Comparison of ENCODE assay signal across 27 cellular contexts in genomic region chr16:3674513-3675295, GRCh38. TPM values are rescaled to one million over a fixed set of nuclear protein-coding genes. Genes with fewer than 3 reads are reported as not detected.
A peak's percentile ranks its signal among the peaks of the same experiment; 100 is the strongest.
DNase-seq lines count a peak whose midpoint lies in the region; ATAC-seq, FAIRE-seq and TF ChIP-seq lines count a peak whose summit lies in the region.
"Had no signal": no experiment of that assay in that cellular context is flagged by ENCODE, and none has a peak within 500 bp of the region (broad histone marks: within the 10 kb centered on the region; RNA-seq: fewer than 3 reads in every experiment).

No MANE protein-coding gene starts in this region.

- peak; percentile 49 for FAIRE-seq in K562 (lab: Jason Lieb, UNC)
- FAIRE-seq: frontal cortex had no signal

- H3K4me1 Mint-ChIP-seq in neural crest cell: peaks cover 4% of the 10 kb centered on the region
- H3K4me1 Mint-ChIP-seq: nephron had no signal

- H3K4me3 Mint-ChIP-seq in neural crest cell: no peak overlapping the region
- H3K4me3 Mint-ChIP-seq: activated CD4-positive, alpha-beta T cell treated with anti-CD3 and anti-CD28 coated beads, Interleukin-2, amount 10 ng/mL, durations not matched to agents 7 days and 5 days; activated T-cell treated with anti-CD3 and anti-CD28 coated beads, Interleukin-2, amount 50 U/mL, for 4 hours; nephron; stimulated activated naive CD8-positive, alpha-beta T cell treated with anti-CD3 and anti-CD28 coated beads, Interleukin-15, Interleukin-2, amounts not matched to agents 100 ng/mL and 50 ng/mL, for 24 hours; T-cell had no signal

- TF ChIP-seq CTCF in DND-41 (IDR thresholded peaks at IDR 0.05; ENCODE audit: borderline replicate concordance, extremely low read depth, low read length, poor library complexity, severe bottlenecking) (peak; percentile 27), K562 (IDR thresholded peaks at IDR 0.05 in 2 of 3, conservative IDR thresholded peaks at IDR 0.05 in 1 of 3; ENCODE audit: insufficient read depth in 2 of 3, low read depth in 1 of 3, low read length in 3 of 3) (no peak), neural crest cell (conservative IDR thresholded peaks at IDR 0.05) (no peak), foreskin fibroblast (IDR thresholded peaks at IDR 0.05; ENCODE audit: low read depth, low read length) (no peak), tibial artery (IDR thresholded peaks at IDR 0.05) (no peak)

- no peak for TF ChIP-seq RAD21 in K562 (CRISPR knock-in tag; conservative IDR thresholded peaks at IDR 0.05 in 1 of 2, IDR thresholded peaks at IDR 0.05 in 1 of 2)

- TF ChIP-seq EP300 in K562 (IDR thresholded peaks at IDR 0.05; ENCODE audit: low read length): no peak

- 93% methylated on average over 30 of the region's 34 CpGs for WGBS in K562 (ENCODE audit: insufficient coverage, low coverage, missing lambda C conversion rate)

- H3K27ac ChIP-seq in DND-41 (ENCODE audit: low read length) (no peak overlapping the region), K562 (ENCODE audit: extremely low read depth, low read depth, low read length) (no peak overlapping the region), tibial artery (no peak overlapping the region)
- H3K27ac ChIP-seq: BLaER1 treated with 17β-estradiol and CSF1 and Interleukin-3, amounts not matched to agents 10 nM and 100 nM; dorsolateral prefrontal cortex; lower lobe of right lung; SJSA1; thoracic aorta had no signal

- no peaks in the 10 kb centered on the region for H3K9me3 Mint-ChIP-seq in neural crest cell
- H3K9me3 Mint-ChIP-seq: activated CD4-positive, alpha-beta T cell treated with anti-CD3 and anti-CD28 coated beads, Interleukin-2, amount 10 ng/mL, durations not matched to agents 7 days and 5 days; activated T-cell treated with anti-CD3 and anti-CD28 coated beads, Interleukin-2, amount 50 U/mL, for 4 hours; nephron; stimulated activated naive CD8-positive, alpha-beta T cell treated with anti-CD3 and anti-CD28 coated beads, Interleukin-15, Interleukin-2, amounts not matched to agents 100 ng/mL and 50 ng/mL, for 24 hours; T-cell had no signal

- H3K36me3 Mint-ChIP-seq in neural crest cell (ENCODE audit: low read depth): peaks cover 7% of the 10 kb centered on the region

- H3K79me2 ChIP-seq in DND-41 (ENCODE audit: insufficient read depth, low read length) (no peaks in the 10 kb centered on the region), K562 (ENCODE audit: control insufficient read depth, insufficient read depth, low read length) (no peaks in the 10 kb centered on the region)

- no peaks in the 10 kb centered on the region for H3K4me1 ChIP-seq in DND-41 (ENCODE audit: insufficient read depth, low read length)
- peaks cover 0 to 6% of the 10 kb centered on the region in 2 experiments; a peak in 1 of 5 replicates for H3K4me1 ChIP-seq in K562 (replicated peaks in 1 of 2; ENCODE audit: control insufficient read depth in 2 of 2, insufficient read depth in 2 of 2, low read length in 2 of 2)
- H3K4me1 ChIP-seq in tibial artery: no peaks in the 10 kb centered on the region
- H3K4me1 ChIP-seq: lower lobe of right lung, SJSA1 had no signal

- H3K27me3 ChIP-seq in DND-41 (ENCODE audit: insufficient read depth, low read length, poor library complexity): no peaks in the 10 kb centered on the region
- no peaks in the 10 kb centered on the region for H3K27me3 ChIP-seq in K562 (ENCODE audit: control insufficient read depth in 2 of 2, insufficient read depth in 2 of 2, low read length in 2 of 2)
- H3K27me3 ChIP-seq in tibial artery: no peaks in the 10 kb centered on the region
- H3K27me3 ChIP-seq: BLaER1 treated with 17β-estradiol and CSF1 and Interleukin-3, amounts not matched to agents 10 nM and 100 nM; dorsolateral prefrontal cortex; SJSA1 had no signal

- 0 out of 3 replicates have a peak, but pooled peaks have one; percentile 14 for ATAC-seq in DND-41 (ENCODE audit: insufficient read depth, low read depth)
- peak; percentile 54 for ATAC-seq in K562
- ATAC-seq in GM18517 (IDR thresholded peaks at IDR 0.05; ENCODE audit: unreplicated experiment): no peak
- ATAC-seq: activated T-cell treated with anti-CD3 and anti-CD28 coated beads, Interleukin-2, amount 50 U/mL, for 4 hours; lower lobe of right lung; mucosa of descending colon; T-cell had no signal

- H3K9me3 ChIP-seq in DND-41 (ENCODE audit: insufficient read depth, low read length, severe bottlenecking) (no peaks in the 10 kb centered on the region), K562 (replicated peaks; ENCODE audit: control insufficient read depth, insufficient read depth, low read depth, low read length) (no peaks in the 10 kb centered on the region), tibial artery (no peaks in the 10 kb centered on the region)
- H3K9me3 ChIP-seq: BLaER1 treated with 17β-estradiol and CSF1 and Interleukin-3, amounts not matched to agents 10 nM and 100 nM; lower lobe of right lung; mucosa of descending colon; SJSA1; thoracic aorta had no signal

- H3K27ac Mint-ChIP-seq in neural crest cell (ENCODE audit: unreplicated experiment): peak overlapping the region; percentile 92
- H3K27ac Mint-ChIP-seq: activated CD4-positive, alpha-beta T cell treated with anti-CD3 and anti-CD28 coated beads, Interleukin-2, amount 10 ng/mL, durations not matched to agents 7 days and 5 days; nephron; stimulated activated naive CD8-positive, alpha-beta T cell treated with anti-CD3 and anti-CD28 coated beads, Interleukin-15, Interleukin-2, amounts not matched to agents 100 ng/mL and 50 ng/mL, for 24 hours; T-cell had no signal

- POLR2A ChIA-PET in K562 (lab: Yijun Ruan, JAX): interaction anchor here (0.6 to 1.0 kb wide), 2 partner anchors 30 to 939 kb away, joined by 3 to 4 read pairs; no protein-coding TSS in a partner anchor

- no peak for TF ChIP-seq POLR2A in K562 (conservative IDR thresholded peaks at IDR 0.05)

- DNase-seq in D341Med (ENCODE audit: low spot score) (peak; percentile 34), DND-41 (no peak), K562 (ENCODE audit: extremely low read depth in 1 of 4, low spot score in 3 of 4) (no peak), neural crest cell (ENCODE audit: low read depth, low spot score) (no peak), foreskin fibroblast (no peak), tibial artery (no peak)
- DNase-seq: activated CD4-positive, alpha-beta T cell treated with anti-CD3 and anti-CD28 coated beads, Interleukin-2, amount 10 ng/mL, durations not matched to agents 7 days and 5 days; activated gamma-delta T cell treated with Interleukin-2 at 50 U/mL for 16 hours; activated T-cell treated with anti-CD3 and anti-CD28 coated beads, Interleukin-2, amount 50 U/mL, for 4 hours; amygdala; DMS53; dorsolateral prefrontal cortex; GDM1; lower lobe of right lung; NCI-H1092 treated with DMSO at 0.1 percent for 48 hours; NCI-H187; NCI-H446 treated with DMSO at 0.1 percent for 48 hours; stimulated activated CD4-positive, alpha-beta T cell treated with anti-CD3 and anti-CD28 coated beads, Interleukin-1b, Interleukin-23, amount 100 ng/mL, for 48 hours; T-cell had no signal

- CTCF ChIA-PET in K562 (lab: Yijun Ruan, JAX; ENCODE audit: low intra/inter-chr PET ratio): no interaction called here

- H3K9ac ChIP-seq in DND-41 (ENCODE audit: low read depth, low read length) (no peak overlapping the region), K562 (ENCODE audit: insufficient read depth in 1 of 2, low read depth in 2 of 2, low read length in 2 of 2) (no peak overlapping the region; a peak in 1 of 4 replicates)
- H3K9ac ChIP-seq: BLaER1 treated with 17β-estradiol and CSF1 and Interleukin-3, amounts not matched to agents 10 nM and 100 nM had no signal

- H3K27me3 Mint-ChIP-seq in neural crest cell (ENCODE audit: low read depth): no peaks in the 10 kb centered on the region
- H3K27me3 Mint-ChIP-seq: activated CD4-positive, alpha-beta T cell treated with anti-CD3 and anti-CD28 coated beads, Interleukin-2, amount 10 ng/mL, durations not matched to agents 7 days and 5 days; stimulated activated naive CD8-positive, alpha-beta T cell treated with anti-CD3 and anti-CD28 coated beads, Interleukin-15, Interleukin-2, amounts not matched to agents 100 ng/mL and 50 ng/mL, for 24 hours; T-cell had no signal

- H3K36me3 ChIP-seq in DND-41 (ENCODE audit: insufficient read depth, low read length): peaks cover 46% of the 10 kb centered on the region
- H3K36me3 ChIP-seq in K562 (ENCODE audit: control insufficient read depth, insufficient read depth, low read length): peaks cover 96% of the 10 kb centered on the region; the same call in 2 of the 3 replicates
- H3K36me3 ChIP-seq in tibial artery: peaks cover 41 to 95% (median 77%) of the 10 kb centered on the region in 3 donors

- H4K20me1 ChIP-seq in DND-41 (ENCODE audit: insufficient read depth, low read length) (peaks cover 2% of the 10 kb centered on the region), K562 (replicated peaks; ENCODE audit: control insufficient read depth, insufficient read depth, low read length) (0 out of 2 replicates have a peak, but pooled peaks cover 2% of the 10 kb centered on the region)

- H3K4me2 ChIP-seq in DND-41 (ENCODE audit: insufficient read depth, low read length) (no peak overlapping the region), K562 (ENCODE audit: insufficient read depth, low read length) (no peak overlapping the region)
- H3K4me2 ChIP-seq: BLaER1 treated with 17β-estradiol and CSF1 and Interleukin-3, amounts not matched to agents 10 nM and 100 nM had no signal

- no peaks in the 10 kb centered on the region for H3K9me1 ChIP-seq in K562 (ENCODE audit: control insufficient read depth, insufficient read depth, low read length)

- intact Hi-C loops in K562 (cut with micrococcal nuclease): no loop called here
- intact Hi-C loops in tibial artery (cut with DNase I; ENCODE audit: low total_unique reads): no loop called here

- H2AFZ ChIP-seq in DND-41 (ENCODE audit: low read depth, low read length) (no peak overlapping the region), K562 (ENCODE audit: low read depth, low read length) (no peak overlapping the region)

- no TSS peak for BruUV-seq in K562 (replicated peaks; lab: Mats Ljungman, UMichigan)

- in situ Hi-C loops in K562 (cut with MboI): no loop called here

- H3K4me3 ChIP-seq in DND-41 (ENCODE audit: low read depth in 1 of 2, low read length in 2 of 2) (no peak overlapping the region), K562 (no peak overlapping the region), foreskin fibroblast (ENCODE audit: low read depth in 1 of 2, low read length in 2 of 2) (no peak overlapping the region), tibial artery (no peak overlapping the region)
- H3K4me3 ChIP-seq: BLaER1 treated with 17β-estradiol and CSF1 and Interleukin-3, amounts not matched to agents 10 nM and 100 nM; dorsolateral prefrontal cortex; lower lobe of right lung; mucosa of descending colon; SJSA1; thoracic aorta had no signal

RNA-seq across cellular contexts. Expression of gene DNASE1, which starts 20.2 kb away (rescaled TPM):
- total RNA-seq in K562 (2011; cell fraction: chromatin; rRNA removed; ENCODE audit: low replicate concordance): 38.8 and 64.6 TPM in 2 replicates
- total RNA-seq in K562 (2011; cell fraction: nucleolus; rRNA removed): 36.6 and 45.7 TPM in 2 replicates
- 34.1 and 38.1 TPM in 2 replicates for total RNA-seq in K562 (2011; cell fraction: nucleoplasm; rRNA removed)
- total RNA-seq in K562 (2014; rRNA removed) (5.9 and 7.2 TPM in 2 replicates), K562 (2014; rRNA removed; fragmentation: Illumina TruSeq; extraction: Trizol) (3.3 and 3.8 TPM in 2 replicates), K562 (2015; rRNA removed; fragmentation: Illumina TruSeq; extraction: Trizol) (5.6 and 5.9 TPM in 2 replicates), K562 (2021) (5.5 and 7.0 TPM in 2 replicates), neural crest cell (23.6 and 26.0 TPM in 2 replicates)
- polyA plus RNA-seq in K562 (2011; rRNA removed) (10.1 and 10.3 TPM in 2 replicates), K562 (2014; fragmentation: Illumina TruSeq; extraction: Trizol) (6.8 and 7.6 TPM in 2 replicates), K562 (2014; fragmentation: Nextera tagmentation; extraction: Ambion mirVana) (under 1 TPM; 0.53 to 0.84 TPM), K562 (2014; rRNA removed) (7.2 and 9.4 TPM in 2 replicates)
- polyA plus RNA-seq in K562 (2011; cell fraction: cytosol; rRNA removed): 12.0 and 18.4 TPM in 2 replicates
- 18.7 and 38.3 TPM in 2 replicates for polyA plus RNA-seq in K562 (2011; cell fraction: nucleus; rRNA removed)
- polyA plus RNA-seq in K562 (2012): 11.9 and 26.5 TPM in 2 replicates
- 13.1 and 18.6 TPM in 2 replicates for polyA minus RNA-seq in K562 (2011; rRNA and poly(A)+ RNA removed)
- 7.3 and 9.2 TPM in 2 replicates for polyA minus RNA-seq in K562 (2011; cell fraction: cytosol; rRNA and poly(A)+ RNA removed)
- polyA minus RNA-seq in K562 (2011; cell fraction: nucleus; rRNA and poly(A)+ RNA removed): 12.4 and 12.6 TPM in 2 replicates

RNA-seq across cellular contexts. Expression of gene TRAP1, which starts 42.6 kb away (rescaled TPM):
- 286 and 689 TPM in 2 replicates for total RNA-seq in K562 (2011; cell fraction: chromatin; rRNA removed; ENCODE audit: low replicate concordance)
- 343 and 356 TPM in 2 replicates for total RNA-seq in K562 (2011; cell fraction: nucleolus; rRNA removed)
- total RNA-seq in K562 (2011; cell fraction: nucleoplasm; rRNA removed): 330 and 334 TPM in 2 replicates
- 436 and 520 TPM in 2 replicates for total RNA-seq in K562 (2014; rRNA removed)
- 124 and 126 TPM in 2 replicates for total RNA-seq in K562 (2014; rRNA removed; fragmentation: Illumina TruSeq; extraction: Trizol)
- 174 and 185 TPM in 2 replicates for total RNA-seq in K562 (2015; rRNA removed; fragmentation: Illumina TruSeq; extraction: Trizol)
- 405 and 408 TPM in 2 replicates for total RNA-seq in K562 (2021)
- polyA plus RNA-seq in K562 (2011; rRNA removed): 317 and 437 TPM in 2 replicates
- polyA plus RNA-seq in K562 (2011; cell fraction: cytosol; rRNA removed): 306 and 538 TPM in 2 replicates
- polyA plus RNA-seq in K562 (2011; cell fraction: nucleus; rRNA removed): 577 and 840 TPM in 2 replicates
- 242 and 372 TPM in 2 replicates for polyA plus RNA-seq in K562 (2012)
- 352 and 398 TPM in 2 replicates for polyA plus RNA-seq in K562 (2014; fragmentation: Illumina TruSeq; extraction: Trizol)
- polyA plus RNA-seq in K562 (2014; fragmentation: Nextera tagmentation; extraction: Ambion mirVana): 10 to 100 TPM; 19.1 to 50.8 TPM
- 292 and 301 TPM in 2 replicates for polyA plus RNA-seq in K562 (2014; rRNA removed)
- 328 and 373 TPM in 2 replicates for polyA minus RNA-seq in K562 (2011; rRNA and poly(A)+ RNA removed)
- 209 and 257 TPM in 2 replicates for polyA minus RNA-seq in K562 (2011; cell fraction: cytosol; rRNA and poly(A)+ RNA removed)
- 127 and 130 TPM in 2 replicates for polyA minus RNA-seq in K562 (2011; cell fraction: nucleus; rRNA and poly(A)+ RNA removed)
- total RNA-seq in neural crest cell: 152 and 154 TPM in 2 replicates
